In genomic region chr10:61993676-61994401, GRCh38 we compare ENCODE assay signal across 9 cellular contexts.
DNase-seq lines count a peak whose midpoint lies in the region; ATAC-seq and TF ChIP-seq lines count a peak whose summit lies in the region.
"Had no signal": no experiment of that assay in that cellular context is flagged by ENCODE, and none has a peak within 500 bp of the region (broad histone marks: within the 10 kb centered on the region; RNA-seq: fewer than 3 reads in every experiment).

No MANE protein-coding gene starts in this region.

- intact Hi-C loops in activated naive CD4-positive, alpha-beta T cell treated with anti-CD3 and anti-CD28 coated beads for 36 hours (cut with micrococcal nuclease), result loop anchor here (1.0 to 5.0 kb wide), 8 partner anchors 8 to 738 kb away; no protein-coding TSS in a partner anchor
- intact Hi-C loops in lower lobe of right lung (cut with DNase I) (no loop called here), posterior cingulate gyrus (cut with DNase I) (no loop called here)

- no peaks in the 10 kb centered on the region for H3K27me3 Mint-ChIP-seq in activated naive CD4-positive, alpha-beta T cell treated with anti-CD3 and anti-CD28 coated beads for 36 hours (ENCODE audit: low read depth)
- no peaks in the 10 kb centered on the region for H3K27me3 Mint-ChIP-seq in type B pancreatic cell

- H3K4me3 Mint-ChIP-seq in activated naive CD4-positive, alpha-beta T cell treated with anti-CD3 and anti-CD28 coated beads for 36 hours, result peak overlapping the region; percentile 47
- no peak overlapping the region for H3K4me3 Mint-ChIP-seq in type B pancreatic cell

- H3K4me3 ChIP-seq in lower lobe of right lung, result peak overlapping the region; percentile 37

- H3K9me3 ChIP-seq in lower lobe of right lung, result no peaks in the 10 kb centered on the region

- H3K27me3 ChIP-seq in lower lobe of right lung (ENCODE audit: low read depth), result no peaks in the 10 kb centered on the region

- H3K36me3 Mint-ChIP-seq in activated naive CD4-positive, alpha-beta T cell treated with anti-CD3 and anti-CD28 coated beads for 36 hours (ENCODE audit: low read depth), result peaks cover 59% of the 10 kb centered on the region
- H3K36me3 Mint-ChIP-seq in type B pancreatic cell, result peaks cover 16% of the 10 kb centered on the region

- WGBS in adipose tissue, 3 donors, result 43 to 68% (median 44%) methylated on average over 7 of the region's 7 CpGs

- H3K4me1 Mint-ChIP-seq in activated naive CD4-positive, alpha-beta T cell treated with anti-CD3 and anti-CD28 coated beads for 36 hours (ENCODE audit: low read depth), result peaks cover 87% of the 10 kb centered on the region
- H3K4me1 Mint-ChIP-seq in type B pancreatic cell (ENCODE audit: unreplicated experiment), result peaks cover 45% of the 10 kb centered on the region

- TF ChIP-seq CTCF in lower lobe of right lung (IDR thresholded peaks at IDR 0.05) (no peak), type B pancreatic cell (conservative IDR thresholded peaks at IDR 0.05) (peak; percentile 26)

- H3K27ac Mint-ChIP-seq in activated naive CD4-positive, alpha-beta T cell treated with anti-CD3 and anti-CD28 coated beads for 36 hours, result peak overlapping the region; percentile 96
- H3K27ac Mint-ChIP-seq in type B pancreatic cell, result peak overlapping the region; percentile 65

- H3K9me3 Mint-ChIP-seq in activated naive CD4-positive, alpha-beta T cell treated with anti-CD3 and anti-CD28 coated beads for 36 hours, result peaks cover 2% of the 10 kb centered on the region
- H3K9me3 Mint-ChIP-seq in type B pancreatic cell, result peaks cover 6% of the 10 kb centered on the region

- H3K4me1 ChIP-seq in lower lobe of right lung, result peaks cover 34% of the 10 kb centered on the region

- peak in 1 of 2 donors; percentile 14 for ATAC-seq in lower lobe of right lung

- no peak for DNase-seq in activated naive CD4-positive, alpha-beta T cell treated with anti-CD3 and anti-CD28 coated beads for 36 hours
- DNase-seq in activated naive CD4-positive, alpha-beta T cell treated with Interleukin-2 at 50 U/mL for 16 hours, result no peak
- DNase-seq in lower lobe of right lung, result no peak
- DNase-seq in type B pancreatic cell (ENCODE audit: extremely low spot score, unreplicated experiment), result no peak
- no peak for DNase-seq in posterior cingulate gyrus
- DNase-seq in substantia nigra (lab: John Stamatoyannopoulos, UW), result no peak
- DNase-seq in NCI-H524 treated with DMSO at 0.1 percent for 48 hours (lab: John Stamatoyannopoulos, UW), result no peak
- DNase-seq: Karpas-422 had no signal

- CTCF ChIA-PET in activated naive CD4-positive, alpha-beta T cell treated with anti-CD3 and anti-CD28 coated beads for 36 hours (lab: Charles Lee), result interaction anchor here (0.6 to 2.5 kb wide), 14 partner anchors 8 to 248 kb away, joined by 3 to 12 read pairs (median 4); no protein-coding TSS in a partner anchor

- H3K36me3 ChIP-seq in lower lobe of right lung, result no peaks in the 10 kb centered on the region

- H3K27ac ChIP-seq in adipose tissue (ENCODE audit: low read depth, low read length), result peak overlapping the region; percentile 55
- peak overlapping the region; percentile 80 for H3K27ac ChIP-seq in lower lobe of right lung
- H3K27ac ChIP-seq in substantia nigra (ENCODE audit: low read depth, low read length, poor library complexity, severe bottlenecking), result no peak overlapping the region
